26 cellular contexts compared by ENCODE assay signal in genomic region chrX:21528076-21528475, GRCh38.
DNase-seq lines count a peak whose midpoint lies in the region; ATAC-seq, FAIRE-seq and TF ChIP-seq lines count a peak whose summit lies in the region.
"Had no signal": no experiment of that assay in that cellular context is flagged by ENCODE, and none has a peak within 500 bp of the region (broad histone marks: within the 10 kb centered on the region; RNA-seq: fewer than 3 reads in every experiment).

No MANE protein-coding gene starts in this region.

- H3K27ac ChIP-seq in SK-N-SH (ENCODE audit: low read depth in 2 of 2, low read length in 1 of 2) (peak overlapping the region in 1 of 2 experiments; percentile 36; a peak in 1 of 4 replicates), ovary (no peak overlapping the region)
- H3K27ac ChIP-seq: parathyroid adenoma, upper lobe of left lung had no signal

- H3K4me1 ChIP-seq in SK-N-SH (ENCODE audit: control insufficient read depth in 1 of 2, insufficient read depth in 2 of 2, low read depth in 1 of 2, low read length in 1 of 2) (peaks cover 0 to 13% of the 10 kb centered on the region in 2 experiments; a peak in 1 of 4 replicates), ovary (ENCODE audit: insufficient read depth) (no peaks in the 10 kb centered on the region)
- H3K4me1 ChIP-seq: parathyroid adenoma, upper lobe of left lung had no signal

- peak overlapping the region; percentile 49; the same call in 1 of the 2 replicates for H2AFZ ChIP-seq in SK-N-SH (ENCODE audit: low read depth)
- H2AFZ ChIP-seq: parathyroid adenoma had no signal

- H3K36me3 ChIP-seq in SK-N-SH (replicated peaks in 1 of 2; ENCODE audit: control insufficient read depth in 1 of 2, insufficient read depth in 2 of 2, low read length in 1 of 2) (no peaks in the 10 kb centered on the region), bronchial epithelial cell (ENCODE audit: control insufficient read depth, insufficient read depth, low read length) (no peaks in the 10 kb centered on the region), ovary (no peaks in the 10 kb centered on the region)
- H3K36me3 ChIP-seq: upper lobe of left lung had no signal

- no peaks in the 10 kb centered on the region for H3K9me2 ChIP-seq in SK-N-SH

- TF ChIP-seq CTCF in SK-N-SH (IDR thresholded peaks at IDR 0.05) (no peak), bronchial epithelial cell (IDR thresholded peaks at IDR 0.05; ENCODE audit: insufficient read depth, low read length, severe bottlenecking) (no peak), fibroblast of villous mesenchyme (IDR thresholded peaks at IDR 0.05; ENCODE audit: insufficient read depth, low read depth, low read length) (no peak), ovary (IDR thresholded peaks at IDR 0.05) (no peak)

- intact Hi-C loops in ovary (cut with DNase I), result no loop called here

- no peaks in the 10 kb centered on the region; the same call in 1 of the 2 replicates for H3K9me3 ChIP-seq in SK-N-SH
- H3K9me3 ChIP-seq in ovary, result no peaks in the 10 kb centered on the region
- H3K9me3 ChIP-seq: upper lobe of left lung had no signal

- POLR2A ChIA-PET in SK-N-SH (lab: Yijun Ruan, JAX), result no interaction called here

- no peaks in the 10 kb centered on the region for H3K79me2 ChIP-seq in SK-N-SH (ENCODE audit: insufficient read depth)
- H3K79me2 ChIP-seq: parathyroid adenoma had no signal

- TF ChIP-seq RAD21 in SK-N-SH (IDR thresholded peaks at IDR 0.05; ENCODE audit: low read length), result no peak

- H4K20me1 ChIP-seq in SK-N-SH (ENCODE audit: insufficient read depth), result no peaks in the 10 kb centered on the region

- H3K4me2 ChIP-seq in SK-N-SH, result no peak overlapping the region

- CTCF ChIA-PET in SK-N-SH (lab: Yijun Ruan, JAX), result no interaction called here

- no peak for FAIRE-seq in bronchial epithelial cell (lab: Jason Lieb, UNC)
- FAIRE-seq: GM12891 had no signal

- H3K9ac ChIP-seq in SK-N-SH, result no peak overlapping the region
- H3K9ac ChIP-seq: parathyroid adenoma had no signal

- TF ChIP-seq EP300 in SK-N-SH (IDR thresholded peaks at IDR 0.05; ENCODE audit: borderline replicate concordance in 1 of 2, low read depth in 1 of 2, low read length in 1 of 2), result no peak
- TF ChIP-seq EP300 in ovary (IDR thresholded peaks at IDR 0.05), result no peak

- H3K27me3 ChIP-seq in SK-N-SH (ENCODE audit: insufficient read depth) (no peaks in the 10 kb centered on the region), bronchial epithelial cell (ENCODE audit: control insufficient read depth, insufficient read depth, low read length) (no peaks in the 10 kb centered on the region), ovary (no peaks in the 10 kb centered on the region)
- H3K27me3 ChIP-seq: upper lobe of left lung had no signal

- no peaks in the 10 kb centered on the region for H3F3A ChIP-seq in SK-N-SH (replicated peaks; ENCODE audit: insufficient read depth)

- ATAC-seq in SK-N-SH treated with all-trans-retinoic acid at 6 μM for 48 hours, result no peak
- no peak for ATAC-seq in HG03025 (IDR thresholded peaks at IDR 0.05; ENCODE audit: low FRiP score, unreplicated experiment)
- ATAC-seq in HG03354 (IDR thresholded peaks at IDR 0.05; ENCODE audit: poor library complexity, severe bottlenecking, unreplicated experiment), result no peak
- ATAC-seq: esophagus mucosa; left cardiac atrium; naive thymus-derived CD8-positive, alpha-beta T cell; sciatic nerve; WTC11 had no signal

- no peak for TF ChIP-seq POLR2A in ovary (IDR thresholded peaks at IDR 0.05)

- no peak for DNase-seq in SK-N-SH
- DNase-seq in bronchial epithelial cell (ENCODE audit: low read depth), result peak; percentile 8
- peak; percentile 37 for DNase-seq in fibroblast of villous mesenchyme (ENCODE audit: low read depth)
- DNase-seq in mucosa of gallbladder (ENCODE audit: low spot score), result no peak
- DNase-seq in ovary, result no peak
- DNase-seq: activated CD4-positive, alpha-beta T cell treated with anti-CD3 and anti-CD28 coated beads, Interleukin-2, amount 50 U/mL, for 48 hours; activated CD8-positive, alpha-beta memory T cell treated with anti-CD3 and anti-CD28 coated beads, Interleukin-2, amount 50 U/mL, for 48 hours; activated naive CD8-positive, alpha-beta T cell treated with anti-CD3 and anti-CD28 coated beads for 36 hours; effector CD8-positive, alpha-beta T cell; glutamatergic neuron; Karpas-422; left cardiac atrium; mesendoderm; naive thymus-derived CD8-positive, alpha-beta T cell; NCI-H1092 treated with DMSO at 0.1 percent for 48 hours; NCI-H2081; upper lobe of left lung had no signal

- no peak overlapping the region for H3K4me3 ChIP-seq in SK-N-SH (ENCODE audit: low read depth in 2 of 2, low read length in 1 of 2)
- no peak overlapping the region for H3K4me3 ChIP-seq in bronchial epithelial cell (ENCODE audit: low read depth, low read length)
- no peak overlapping the region for H3K4me3 ChIP-seq in fibroblast of villous mesenchyme (ENCODE audit: low read depth, low read length)
- H3K4me3 ChIP-seq in ovary, result no peak overlapping the region
- H3K4me3 ChIP-seq: SK-N-MC, upper lobe of left lung had no signal

TF ChIP-seq in SK-N-SH, 30 proteins besides CTCF, POLR2A, EP300 and RAD21 (continues in another document):
- TF ChIP-seq PBX3 (IDR thresholded peaks at IDR 0.05) (no peak), EZH2phosphoT487 (IDR thresholded peaks at IDR 0.05; ENCODE audit: borderline replicate concordance, low read depth) (no peak), CHD2 (IDR thresholded peaks at IDR 0.05; ENCODE audit: low read length, partially characterized antibody) (no peak), IRF3 (IDR thresholded peaks at IDR 0.05; ENCODE audit: low read depth, low read length) (no peak), FOXM1 (IDR thresholded peaks at IDR 0.05; ENCODE audit: low read depth) (no peak), FOXJ3 (CRISPR knock-in tag; IDR thresholded peaks at IDR 0.05) (no peak), YY1 (IDR thresholded peaks at IDR 0.05; ENCODE audit: low read depth) (no peak), RCOR1 (IDR thresholded peaks at IDR 0.05; ENCODE audit: low read length) (no peak), NFIC (IDR thresholded peaks at IDR 0.05; ENCODE audit: borderline replicate concordance) (no peak)

TF ChIP-seq in SK-N-SH treated with all-trans-retinoic acid at 6 μM for 48 hours, 23 proteins besides CTCF, POLR2A, EP300 and RAD21:
- TF ChIP-seq BACH2 (CRISPR knock-in tag; IDR thresholded peaks at IDR 0.05; ENCODE audit: borderline replicate concordance), result no peak
- TF ChIP-seq RARB (CRISPR knock-in tag; IDR thresholded peaks at IDR 0.05), result no peak
- TF ChIP-seq ZNF8 (CRISPR knock-in tag; IDR thresholded peaks at IDR 0.05), result no peak
- TF ChIP-seq CSRNP3 (CRISPR knock-in tag; IDR thresholded peaks at IDR 0.05), result no peak
TF ChIP-seq in SK-N-SH treated with all-trans-retinoic acid at 6 μM for 48 hours: peak in this region for 0.

Comparison
In these comparisons a context has a peak if more than half of its experiments do, and no peak if none do; other contexts are left out.
1. DNase-seq: peak in bronchial epithelial cell (single experiment) and fibroblast of villous mesenchyme (single experiment); none in SK-N-SH (single experiment), mucosa of gallbladder (single experiment) and ovary (0 of 5).